ENCODE assay signal across 18 cellular contexts in genomic region chr4:168264903-168265302, GRCh38. TPM values are rescaled to one million over a fixed set of nuclear protein-coding genes. Genes with fewer than 3 reads are reported as not detected.
DNase-seq lines count a peak whose midpoint lies in the region; ATAC-seq and TF ChIP-seq lines count a peak whose summit lies in the region.
"Had no signal": no experiment of that assay in that cellular context is flagged by ENCODE, and none has a peak within 500 bp of the region (broad histone marks: within the 10 kb centered on the region; RNA-seq: fewer than 3 reads in every experiment).

No MANE protein-coding gene starts in this region.

- CTCF ChIA-PET in activated CD4-positive, alpha-beta T cell treated with anti-CD3 and anti-CD28 coated beads for 36 hours (lab: Charles Lee) = no interaction called here

- H3K4me1 Mint-ChIP-seq in activated CD4-positive, alpha-beta T cell treated with anti-CD3 and anti-CD28 coated beads for 36 hours = peaks cover 2% of the 10 kb centered on the region

- H3K4me3 Mint-ChIP-seq in activated CD4-positive, alpha-beta T cell treated with anti-CD3 and anti-CD28 coated beads for 36 hours = no peak overlapping the region
- H3K4me3 Mint-ChIP-seq: HFFc6; stimulated activated naive CD8-positive, alpha-beta T cell treated with anti-CD3 and anti-CD28 coated beads, Interleukin-15, Interleukin-2, amounts not matched to agents 100 ng/mL and 50 ng/mL, for 24 hours had no signal

- no peaks in the 10 kb centered on the region for H3K4me1 ChIP-seq in left lung
- H3K4me1 ChIP-seq: breast epithelium had no signal

- no peaks in the 10 kb centered on the region for H3K9me3 ChIP-seq in left lung
- H3K9me3 ChIP-seq: breast epithelium, ovary had no signal

- intact Hi-C loops in left lung (cut with DNase I) = no loop called here
- intact Hi-C loops in activated CD4-positive, alpha-beta T cell treated with anti-CD3 and anti-CD28 coated beads for 36 hours (cut with DNase I, micrococcal nuclease) = no loop called here

- no peaks in the 10 kb centered on the region for H3K9me3 Mint-ChIP-seq in activated CD4-positive, alpha-beta T cell treated with anti-CD3 and anti-CD28 coated beads for 36 hours (ENCODE audit: low read depth)
- H3K9me3 Mint-ChIP-seq: HFFc6; stimulated activated naive CD8-positive, alpha-beta T cell treated with anti-CD3 and anti-CD28 coated beads, Interleukin-15, Interleukin-2, amounts not matched to agents 100 ng/mL and 50 ng/mL, for 24 hours had no signal

- H3K27ac Mint-ChIP-seq in activated CD4-positive, alpha-beta T cell treated with anti-CD3 and anti-CD28 coated beads for 36 hours = no peak overlapping the region
- H3K27ac Mint-ChIP-seq: HFFc6; stimulated activated naive CD8-positive, alpha-beta T cell treated with anti-CD3 and anti-CD28 coated beads, Interleukin-15, Interleukin-2, amounts not matched to agents 100 ng/mL and 50 ng/mL, for 24 hours had no signal

- H3K36me3 Mint-ChIP-seq in activated CD4-positive, alpha-beta T cell treated with anti-CD3 and anti-CD28 coated beads for 36 hours (ENCODE audit: low read depth) = peaks cover 38% of the 10 kb centered on the region

- POLR2A ChIA-PET in activated CD4-positive, alpha-beta T cell treated with anti-CD3 and anti-CD28 coated beads for 36 hours (lab: Charles Lee) = no interaction called here

- ATAC-seq in left lobe of liver = peak; percentile 19
- no peak for ATAC-seq in left lung
- ATAC-seq in activated CD4-positive, alpha-beta T cell treated with anti-CD3 and anti-CD28 coated beads for 36 hours = no peak
- ATAC-seq: HepG2 had no signal

- H3K4me3 ChIP-seq in left lung = no peak overlapping the region
- H3K4me3 ChIP-seq: breast epithelium, ovary had no signal

- DNase-seq in DMS 273 (lab: John Stamatoyannopoulos, UW; ENCODE audit: unreplicated experiment) = peak; percentile 66
- peak; percentile 4 for DNase-seq in NCI-H146 treated with DMSO at 0.1 percent for 48 hours (lab: John Stamatoyannopoulos, UW; ENCODE audit: unreplicated experiment)
- DNase-seq in RPMI7951 (ENCODE audit: low read depth) = peak; percentile 4
- no peak for DNase-seq in left lobe of liver (ENCODE audit: low spot score)
- no peak for DNase-seq in globus pallidus (ENCODE audit: low spot score)
- no peak for DNase-seq in left lung
- DNase-seq in activated CD4-positive, alpha-beta T cell treated with anti-CD3 and anti-CD28 coated beads for 36 hours = no peak
- no peak for DNase-seq in HuH-7.5 (ENCODE audit: low spot score)
- DNase-seq: activated CD4-positive, alpha-beta T cell treated with anti-CD3 and anti-CD28 coated beads for 48 hours; activated naive CD4-positive, alpha-beta T cell treated with anti-CD3 and anti-CD28 coated beads, Interleukin-2, amount 50 U/mL, for 16 hours; HFFc6; hypothalamus; kidney glomerular epithelial cell; NK-92 treated with Interleukin-12 subunit alpha and Interleukin-12 subunit beta, amount 100 ng/mL, for 24 hours; ovary had no signal

- no peaks in the 10 kb centered on the region for H3K27me3 ChIP-seq in left lung
- H3K27me3 ChIP-seq: breast epithelium, ovary had no signal

- TF ChIP-seq CTCF in left lung (IDR thresholded peaks at IDR 0.05) = no peak

- no peak overlapping the region for H3K27ac ChIP-seq in left lung
- H3K27ac ChIP-seq: breast epithelium, ovary had no signal

- H3K36me3 ChIP-seq in left lung = peaks cover 0 to 52% of the 10 kb centered on the region in 2 donors
- H3K36me3 ChIP-seq: ovary had no signal

- H3K27me3 Mint-ChIP-seq in activated CD4-positive, alpha-beta T cell treated with anti-CD3 and anti-CD28 coated beads for 36 hours = no peaks in the 10 kb centered on the region
- H3K27me3 Mint-ChIP-seq: stimulated activated naive CD8-positive, alpha-beta T cell treated with anti-CD3 and anti-CD28 coated beads, Interleukin-15, Interleukin-2, amounts not matched to agents 100 ng/mL and 50 ng/mL, for 24 hours had no signal

RNA-seq across cellular contexts. Expression of gene DDX60, which starts 53.6 kb away (rescaled TPM):
- total RNA-seq in RPMI7951 (2014; rRNA removed; shearing (Covaris generic)) = 13.9 and 16.1 TPM in 2 replicates
- total RNA-seq in left lobe of liver (4.3 TPM), left lung (10 to 100 TPM; 28.0 to 32.4 TPM)
- total RNA-seq in activated CD4-positive, alpha-beta T cell treated with anti-CD3 and anti-CD28 coated beads for 36 hours = 10 to 100 TPM; 22.2 to 23.8 TPM

Comparison
In these comparisons a context has a peak if more than half of its experiments do, and no peak if none do; other contexts are left out.
1. DNase-seq: peak in DMS 273 (single experiment), NCI-H146 treated with DMSO at 0.1 percent for 48 hours (single experiment) and RPMI7951 (single experiment); none in left lobe of liver (single experiment), globus pallidus (single experiment), left lung (0 of 2), activated CD4-positive, alpha-beta T cell treated with anti-CD3 and anti-CD28 coated beads for 36 hours (single experiment) and HuH-7.5 (single experiment).